ENCODE assay signal across 8 cellular contexts in genomic region chr14:68978550-68978911, GRCh38. TPM values are rescaled to one million over a fixed set of nuclear protein-coding genes. Genes with fewer than 3 reads are reported as not detected.
DNase-seq lines count a peak whose midpoint lies in the region; ATAC-seq and TF ChIP-seq lines count a peak whose summit lies in the region.

No MANE protein-coding gene starts in this region.

- TF ChIP-seq CTCF in foreskin keratinocyte (conservative IDR thresholded peaks at IDR 0.05) (peak; percentile 6), osteocyte (IDR thresholded peaks at IDR 0.05) (no peak)

- H3K27me3 Mint-ChIP-seq in osteocyte (ENCODE audit: unreplicated experiment) = no peaks in the 10 kb centered on the region

- H3K9me3 Mint-ChIP-seq in osteocyte (ENCODE audit: unreplicated experiment) = no peaks in the 10 kb centered on the region

- H3K4me3 Mint-ChIP-seq in osteocyte (ENCODE audit: unreplicated experiment) = peak overlapping the region; percentile 84

- peak; percentile 63 to 81 (median 77) for DNase-seq in NCI-H1417 (lab: John Stamatoyannopoulos, UW)
- no peak for DNase-seq in NCI-H1417 treated with DMSO at 0.1 percent for 48 hours (lab: John Stamatoyannopoulos, UW)
- DNase-seq in NCI-H510A (lab: John Stamatoyannopoulos, UW) = peak; percentile 57
- DNase-seq in activated effector memory CD4-positive, alpha-beta T cell treated with anti-CD3 and anti-CD28 coated beads, Interleukin-2, amount 50 U/mL, for 16 hours = peak; percentile 74
- no peak for DNase-seq in foreskin keratinocyte
- DNase-seq in osteocyte (ENCODE audit: extremely low spot score, unreplicated experiment) = peak; percentile 89
- no peak for DNase-seq in NCI-H774 (lab: John Stamatoyannopoulos, UW)
- DNase-seq in HuH-7 (ENCODE audit: low spot score) = no peak

- no peaks in the 10 kb centered on the region for H3K27me3 ChIP-seq in foreskin keratinocyte

- peak overlapping the region; percentile 61 for H3K27ac ChIP-seq in foreskin keratinocyte

- H3K36me3 Mint-ChIP-seq in osteocyte (ENCODE audit: unreplicated experiment) = peaks cover 15% of the 10 kb centered on the region

- ATAC-seq in foreskin keratinocyte = peak; percentile 8

- H3K4me1 ChIP-seq in foreskin keratinocyte = peaks cover 20% of the 10 kb centered on the region

- H3K4me1 Mint-ChIP-seq in osteocyte (ENCODE audit: unreplicated experiment) = peaks cover 64% of the 10 kb centered on the region

- peak overlapping the region; percentile 80 for H3K27ac Mint-ChIP-seq in osteocyte (ENCODE audit: unreplicated experiment)

RNA-seq across cellular contexts. Expression of gene ACTN1, which starts 0.6 kb away (rescaled TPM):
- 687 and 748 TPM in 2 replicates for total RNA-seq in foreskin keratinocyte
- 401 and 426 TPM in 2 replicates for polyA plus RNA-seq in foreskin keratinocyte
- 371 and 380 TPM in 2 replicates for total RNA-seq in osteocyte

Comparison
In these comparisons a context has a peak if more than half of its experiments do, and no peak if none do; other contexts are left out.
1. DNase-seq: peak in NCI-H1417 (3 of 3), NCI-H510A (single experiment), activated effector memory CD4-positive, alpha-beta T cell treated with anti-CD3 and anti-CD28 coated beads, Interleukin-2, amount 50 U/mL, for 16 hours (single experiment) and osteocyte (single experiment); none in NCI-H1417 treated with DMSO at 0.1 percent for 48 hours (single experiment), foreskin keratinocyte (0 of 2), NCI-H774 (single experiment) and HuH-7 (single experiment).